In the genomic region with DNA sequence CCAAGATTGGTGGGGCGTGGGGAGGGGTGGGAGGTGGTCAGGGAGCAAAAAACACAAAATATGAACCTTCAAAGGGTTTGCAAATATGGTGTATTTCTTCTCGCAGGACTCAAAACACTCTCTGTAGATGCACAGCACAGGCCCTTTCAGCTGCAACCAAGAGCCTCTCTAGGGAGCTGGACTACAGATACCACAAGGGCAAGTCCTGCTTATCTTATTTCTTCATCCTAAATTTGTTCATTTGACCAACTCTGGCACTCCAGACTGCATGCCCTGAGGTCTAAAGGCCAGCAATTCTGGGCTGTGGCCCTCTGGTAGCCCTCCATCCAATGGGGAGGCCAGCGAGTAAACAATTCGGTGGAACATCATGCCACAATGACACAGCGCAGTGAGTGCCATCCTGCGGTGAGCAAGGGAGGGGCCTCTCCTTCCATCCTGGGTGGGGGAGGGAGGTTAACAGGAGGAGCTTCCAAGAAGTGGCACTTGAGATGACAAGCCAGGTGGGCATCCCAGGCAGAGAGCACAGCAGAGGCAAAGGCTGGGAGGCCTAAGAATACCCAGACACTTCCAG, we compare ENCODE assay signal across 1 cellular context.
A peak's percentile ranks its signal among the peaks of the same experiment; 100 is the strongest.
TF ChIP-seq lines count a peak whose summit lies in the region.

No MANE protein-coding gene starts in this region.

TF ChIP-seq in K562, 482 proteins besides CTCF, POLR2A, EP300 and RAD21 (continued from another document):
- TF ChIP-seq SRSF7 (optimal IDR thresholded peaks at IDR 0.05; ENCODE audit: low read depth, low read length): no peak
- no peak for TF ChIP-seq MCM3 (IDR thresholded peaks at IDR 0.05)
- TF ChIP-seq CHD2 (IDR thresholded peaks at IDR 0.05; ENCODE audit: low read depth, low read length): no peak
- TF ChIP-seq PATZ1 (CRISPR knock-in tag; IDR thresholded peaks at IDR 0.05; ENCODE audit: borderline replicate concordance): no peak
- TF ChIP-seq CREB3 (tag; conservative IDR thresholded peaks at IDR 0.05; ENCODE audit: low read depth): peak; percentile 48; the same call in 1 of the 2 replicates
- TF ChIP-seq CUX1 (CRISPR knock-in tag; IDR thresholded peaks at IDR 0.05): 0 out of 2 replicates have a peak, but pooled peaks have one; percentile 19
- no peak for TF ChIP-seq SIX5 (IDR thresholded peaks at IDR 0.05; ENCODE audit: borderline replicate concordance in 1 of 2, insufficient read depth in 1 of 2, low read depth in 1 of 2, low read length in 2 of 2)
- peak; percentile 8; the same call in 1 of the 2 replicates for TF ChIP-seq ZNF395 (CRISPR knock-in tag; IDR thresholded peaks at IDR 0.05)
- TF ChIP-seq PHF20 (IDR thresholded peaks at IDR 0.05; ENCODE audit: partially characterized antibody): no peak
- TF ChIP-seq, protein P1, sequence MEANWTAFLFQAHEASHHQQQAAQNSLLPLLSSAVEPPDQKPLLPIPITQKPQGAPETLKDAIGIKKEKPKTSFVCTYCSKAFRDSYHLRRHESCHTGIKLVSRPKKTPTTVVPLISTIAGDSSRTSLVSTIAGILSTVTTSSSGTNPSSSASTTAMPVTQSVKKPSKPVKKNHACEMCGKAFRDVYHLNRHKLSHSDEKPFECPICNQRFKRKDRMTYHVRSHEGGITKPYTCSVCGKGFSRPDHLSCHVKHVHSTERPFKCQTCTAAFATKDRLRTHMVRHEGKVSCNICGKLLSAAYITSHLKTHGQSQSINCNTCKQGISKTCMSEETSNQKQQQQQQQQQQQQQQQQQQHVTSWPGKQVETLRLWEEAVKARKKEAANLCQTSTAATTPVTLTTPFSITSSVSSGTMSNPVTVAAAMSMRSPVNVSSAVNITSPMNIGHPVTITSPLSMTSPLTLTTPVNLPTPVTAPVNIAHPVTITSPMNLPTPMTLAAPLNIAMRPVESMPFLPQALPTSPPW (CRISPR knock-in tag; IDR thresholded peaks at IDR 0.05): peak; percentile 64
- TF ChIP-seq ZNF354B (CRISPR knock-in tag; IDR thresholded peaks at IDR 0.05): no peak
- 0 out of 2 replicates have a peak, but pooled peaks have one; percentile 40 for TF ChIP-seq CAMTA2 (CRISPR knock-in tag; conservative IDR thresholded peaks at IDR 0.05)
- TF ChIP-seq MAFK (IDR thresholded peaks at IDR 0.05; ENCODE audit: low read length): 0 out of 2 replicates have a peak, but pooled peaks have one; percentile 22
